Comparison of ENCODE assay signal across 1 cellular context in genomic region chr3:50238549-50239026, GRCh38.
TF ChIP-seq lines count a peak whose summit lies in the region.

No MANE protein-coding gene starts in this region.

TF ChIP-seq in K562, 482 proteins besides CTCF, POLR2A, EP300 and RAD21:
- TF ChIP-seq EWSR1 (IDR thresholded peaks at IDR 0.05; ENCODE audit: borderline replicate concordance, low read depth, partially characterized antibody), result no peak
- no peak for TF ChIP-seq SMC3 (conservative IDR thresholded peaks at IDR 0.05; ENCODE audit: insufficient read depth, low read depth, low read length)
- TF ChIP-seq SNAPC5 (CRISPR knock-in tag; IDR thresholded peaks at IDR 0.05), result no peak
- no peak for TF ChIP-seq TAF1 (IDR thresholded peaks at IDR 0.05; ENCODE audit: control insufficient read depth, extremely low read depth, insufficient read depth, low read length, severe bottlenecking)
- TF ChIP-seq HMG20A (CRISPR knock-in tag; conservative IDR thresholded peaks at IDR 0.05), result no peak
- no peak for TF ChIP-seq RBM39 (optimal IDR thresholded peaks at IDR 0.05; ENCODE audit: low read depth, low read length)
- no peak for TF ChIP-seq ZNF174 (CRISPR knock-in tag; IDR thresholded peaks at IDR 0.05)
- no peak for TF ChIP-seq MAZ (CRISPR knock-in tag; conservative IDR thresholded peaks at IDR 0.05 in 1 of 2, IDR thresholded peaks at IDR 0.05 in 1 of 2)
- TF ChIP-seq PRMT5 (CRISPR knock-in tag; IDR thresholded peaks at IDR 0.05), result no peak
- TF ChIP-seq E2F8 (IDR thresholded peaks at IDR 0.05; ENCODE audit: low read depth, partially characterized antibody), result no peak
- TF ChIP-seq ZBTB49 (CRISPR knock-in tag; IDR thresholded peaks at IDR 0.05; ENCODE audit: borderline replicate concordance), result no peak
- no peak for TF ChIP-seq CHD7 (IDR thresholded peaks at IDR 0.05; ENCODE audit: low read depth, low read length)
- no peak for TF ChIP-seq SFPQ (IDR thresholded peaks at IDR 0.05; ENCODE audit: low read depth, low read length)
- TF ChIP-seq ETS1 (conservative IDR thresholded peaks at IDR 0.05; ENCODE audit: control insufficient read depth, low read depth, low read length), result no peak
- no peak for TF ChIP-seq ZNF449 (CRISPR knock-in tag; IDR thresholded peaks at IDR 0.05)
- TF ChIP-seq POU5F1 (IDR thresholded peaks at IDR 0.05; ENCODE audit: borderline replicate concordance, low read depth, low read length, partially characterized antibody), result no peak
- TF ChIP-seq RUNX1 (IDR thresholded peaks at IDR 0.05; ENCODE audit: low read depth), result no peak
